ENCODE assay signal across 1 cellular context in the genomic region with DNA sequence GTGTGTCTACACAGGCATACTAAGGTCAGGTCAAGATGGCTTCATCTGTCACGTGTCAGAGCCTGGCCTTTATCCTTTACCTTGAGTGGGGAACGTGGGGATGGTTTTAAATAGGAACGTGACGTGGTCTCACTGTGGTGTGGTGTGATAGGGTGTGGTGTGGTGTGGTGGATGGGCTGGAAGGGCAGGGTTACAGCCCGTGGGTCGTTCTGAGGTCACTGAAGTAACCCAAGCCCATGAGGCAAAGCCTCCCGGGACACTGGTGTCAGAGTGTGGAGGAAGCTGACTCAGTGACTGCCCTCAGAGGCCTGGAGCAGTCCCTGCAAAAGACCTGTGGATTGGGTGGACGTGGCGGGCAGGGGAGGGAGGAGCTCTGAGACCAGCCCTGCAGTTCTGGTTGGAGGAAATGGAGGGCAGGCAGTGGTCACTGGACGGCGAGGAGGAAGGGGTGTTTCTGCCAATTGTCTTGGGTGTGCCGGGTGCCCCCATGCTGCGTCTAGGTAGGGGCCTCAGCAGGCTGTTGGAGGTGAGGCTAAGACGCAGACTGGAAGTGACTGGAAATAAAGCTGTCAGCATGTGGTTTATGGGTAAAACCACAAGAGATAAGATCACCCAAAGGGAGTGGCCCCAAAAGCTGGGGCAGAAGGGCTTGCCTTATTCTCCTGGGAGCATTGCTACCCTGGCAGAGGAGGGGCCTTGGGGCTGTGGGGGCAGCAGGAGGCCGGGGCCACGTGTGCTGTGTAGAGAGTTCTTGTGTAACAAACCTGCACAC.
A peak's percentile ranks its signal among the peaks of the same experiment; 100 is the strongest.
TF ChIP-seq lines count a peak whose summit lies in the region.

No MANE protein-coding gene starts in this region.

TF ChIP-seq in GM12878, 131 proteins besides CTCF, POLR2A, EP300 and RAD21 (continued from another document and continues in another):
- TF ChIP-seq, protein P1, sequence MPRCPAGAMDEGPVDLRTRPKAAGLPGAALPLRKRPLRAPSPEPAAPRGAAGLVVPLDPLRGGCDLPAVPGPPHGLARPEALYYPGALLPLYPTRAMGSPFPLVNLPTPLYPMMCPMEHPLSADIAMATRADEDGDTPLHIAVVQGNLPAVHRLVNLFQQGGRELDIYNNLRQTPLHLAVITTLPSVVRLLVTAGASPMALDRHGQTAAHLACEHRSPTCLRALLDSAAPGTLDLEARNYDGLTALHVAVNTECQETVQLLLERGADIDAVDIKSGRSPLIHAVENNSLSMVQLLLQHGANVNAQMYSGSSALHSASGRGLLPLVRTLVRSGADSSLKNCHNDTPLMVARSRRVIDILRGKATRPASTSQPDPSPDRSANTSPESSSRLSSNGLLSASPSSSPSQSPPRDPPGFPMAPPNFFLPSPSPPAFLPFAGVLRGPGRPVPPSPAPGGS (IDR thresholded peaks at IDR 0.05; ENCODE audit: borderline replicate concordance, insufficient read depth, low read depth, low read length, poor library complexity, severe bottlenecking), result peak; percentile 45
- TF ChIP-seq PAX5 (IDR thresholded peaks at IDR 0.05; ENCODE audit: borderline replicate concordance, low read depth, low read length) (peak; percentile 86), CREM (IDR thresholded peaks at IDR 0.05; ENCODE audit: low read depth) (peak; percentile 70), EZH2 (IDR thresholded peaks at IDR 0.05; ENCODE audit: borderline replicate concordance, control insufficient read depth, low read depth, low read length) (no peak), ATF7 (IDR thresholded peaks at IDR 0.05; ENCODE audit: low read depth) (peak; percentile 88), CBFB (IDR thresholded peaks at IDR 0.05; ENCODE audit: low read depth) (peak; percentile 92), JUNB (IDR thresholded peaks at IDR 0.05) (peak; percentile 33; the same call in 1 of the 2 replicates), LARP7 (IDR thresholded peaks at IDR 0.05) (no peak), IKZF1 (conservative IDR thresholded peaks at IDR 0.05) (peak; percentile 89), RCOR1 (conservative IDR thresholded peaks at IDR 0.05; ENCODE audit: low read depth, low read length) (peak; percentile 82; the same call in 1 of the 2 replicates), ZNF274 (IDR thresholded peaks at IDR 0.05; ENCODE audit: insufficient read depth, insufficient read length) (no peak), ETV6 (conservative IDR thresholded peaks at IDR 0.05 in 1 of 2, IDR thresholded peaks at IDR 0.05 in 1 of 2; ENCODE audit: borderline replicate concordance in 1 of 2, low read depth in 1 of 2) (0 out of 4 replicates have a peak, but pooled peaks of 1 of the 2 experiments have one; percentile 13), SREBF2 (IDR thresholded peaks at IDR 0.05; ENCODE audit: low read length) (no peak), ZNF24 (IDR thresholded peaks at IDR 0.05) (no peak), ESRRA (IDR thresholded peaks at IDR 0.05; ENCODE audit: low read length) (no peak), MEF2A (IDR thresholded peaks at IDR 0.05; ENCODE audit: insufficient read depth, low read depth, low read length) (0 out of 2 replicates have a peak, but pooled peaks have one; percentile 41), ZSCAN29 (IDR thresholded peaks at IDR 0.05) (0 out of 2 replicates have a peak, but pooled peaks have one; percentile 21), GABPA (IDR thresholded peaks at IDR 0.05; ENCODE audit: low read depth) (no peak), NFXL1 (IDR thresholded peaks at IDR 0.05; ENCODE audit: borderline replicate concordance) (no peak), SIX5 (IDR thresholded peaks at IDR 0.05; ENCODE audit: low read depth, low read length, severe bottlenecking) (no peak), TBL1XR1 (IDR thresholded peaks at IDR 0.05; ENCODE audit: low read depth, low read length) (peak; percentile 78; the same call in 1 of the 2 replicates), TCF12 (IDR thresholded peaks at IDR 0.05; ENCODE audit: low read depth, low read length) (peak; percentile 74; the same call in 1 of the 2 replicates), BMI1 (IDR thresholded peaks at IDR 0.05; ENCODE audit: borderline replicate concordance) (peak; percentile 23), ZBED1 (IDR thresholded peaks at IDR 0.05; ENCODE audit: borderline replicate concordance) (0 out of 2 replicates have a peak, but pooled peaks have one; percentile 76), SPI1 (IDR thresholded peaks at IDR 0.05; ENCODE audit: borderline replicate concordance, insufficient read depth, low read depth, low read length) (peak; percentile 11; the same call in 1 of the 2 replicates), YBX1 (IDR thresholded peaks at IDR 0.05) (no peak), KLF5 (IDR thresholded peaks at IDR 0.05; ENCODE audit: partially characterized antibody) (peak; percentile 74), HDAC2 (IDR thresholded peaks at IDR 0.05) (no peak), IKZF2 (IDR thresholded peaks at IDR 0.05) (peak; percentile 82 to 89), TCF7 (IDR thresholded peaks at IDR 0.05; ENCODE audit: borderline replicate concordance) (no peak), POU2F2 (IDR thresholded peaks at IDR 0.05; ENCODE audit: borderline replicate concordance, low read depth, low read length) (peak; percentile 58; the same call in 1 of the 3 replicates), BACH1 (IDR thresholded peaks at IDR 0.05; ENCODE audit: borderline replicate concordance) (no peak), YY1 (IDR thresholded peaks at IDR 0.05; ENCODE audit: low read depth, low read length) (peak; percentile 25; the same call in 1 of the 2 replicates), FOXK2 (IDR thresholded peaks at IDR 0.05) (peak; percentile 48; the same call in 1 of the 2 replicates), ZNF217 (IDR thresholded peaks at IDR 0.05) (no peak), ZNF207 (IDR thresholded peaks at IDR 0.05; ENCODE audit: borderline replicate concordance) (peak; percentile 56; the same call in 1 of the 2 replicates), CREB1 (IDR thresholded peaks at IDR 0.05; ENCODE audit: low read depth) (0 out of 2 replicates have a peak, but pooled peaks have one; percentile 19), BCL11A (IDR thresholded peaks at IDR 0.05; ENCODE audit: low read depth, low read length) (peak; percentile 70; the same call in 1 of the 2 replicates)
- TF ChIP-seq, protein P2, sequence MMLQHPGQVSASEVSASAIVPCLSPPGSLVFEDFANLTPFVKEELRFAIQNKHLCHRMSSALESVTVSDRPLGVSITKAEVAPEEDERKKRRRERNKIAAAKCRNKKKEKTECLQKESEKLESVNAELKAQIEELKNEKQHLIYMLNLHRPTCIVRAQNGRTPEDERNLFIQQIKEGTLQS (IDR thresholded peaks at IDR 0.05; ENCODE audit: borderline replicate concordance, extremely low read depth, low read depth, low read length), result no peak
- TF ChIP-seq, protein P3, sequence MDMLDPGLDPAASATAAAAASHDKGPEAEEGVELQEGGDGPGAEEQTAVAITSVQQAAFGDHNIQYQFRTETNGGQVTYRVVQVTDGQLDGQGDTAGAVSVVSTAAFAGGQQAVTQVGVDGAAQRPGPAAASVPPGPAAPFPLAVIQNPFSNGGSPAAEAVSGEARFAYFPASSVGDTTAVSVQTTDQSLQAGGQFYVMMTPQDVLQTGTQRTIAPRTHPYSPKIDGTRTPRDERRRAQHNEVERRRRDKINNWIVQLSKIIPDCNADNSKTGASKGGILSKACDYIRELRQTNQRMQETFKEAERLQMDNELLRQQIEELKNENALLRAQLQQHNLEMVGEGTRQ (IDR thresholded peaks at IDR 0.05; ENCODE audit: borderline replicate concordance, low read depth, low read length), result peak; percentile 42
- TF ChIP-seq, protein P4, sequence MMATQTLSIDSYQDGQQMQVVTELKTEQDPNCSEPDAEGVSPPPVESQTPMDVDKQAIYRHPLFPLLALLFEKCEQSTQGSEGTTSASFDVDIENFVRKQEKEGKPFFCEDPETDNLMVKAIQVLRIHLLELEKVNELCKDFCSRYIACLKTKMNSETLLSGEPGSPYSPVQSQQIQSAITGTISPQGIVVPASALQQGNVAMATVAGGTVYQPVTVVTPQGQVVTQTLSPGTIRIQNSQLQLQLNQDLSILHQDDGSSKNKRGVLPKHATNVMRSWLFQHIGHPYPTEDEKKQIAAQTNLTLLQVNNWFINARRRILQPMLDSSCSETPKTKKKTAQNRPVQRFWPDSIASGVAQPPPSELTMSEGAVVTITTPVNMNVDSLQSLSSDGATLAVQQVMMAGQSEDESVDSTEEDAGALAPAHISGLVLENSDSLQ (IDR thresholded peaks at IDR 0.05), result peak; percentile 59; the same call in 1 of the 2 replicates
- TF ChIP-seq, protein P5, sequence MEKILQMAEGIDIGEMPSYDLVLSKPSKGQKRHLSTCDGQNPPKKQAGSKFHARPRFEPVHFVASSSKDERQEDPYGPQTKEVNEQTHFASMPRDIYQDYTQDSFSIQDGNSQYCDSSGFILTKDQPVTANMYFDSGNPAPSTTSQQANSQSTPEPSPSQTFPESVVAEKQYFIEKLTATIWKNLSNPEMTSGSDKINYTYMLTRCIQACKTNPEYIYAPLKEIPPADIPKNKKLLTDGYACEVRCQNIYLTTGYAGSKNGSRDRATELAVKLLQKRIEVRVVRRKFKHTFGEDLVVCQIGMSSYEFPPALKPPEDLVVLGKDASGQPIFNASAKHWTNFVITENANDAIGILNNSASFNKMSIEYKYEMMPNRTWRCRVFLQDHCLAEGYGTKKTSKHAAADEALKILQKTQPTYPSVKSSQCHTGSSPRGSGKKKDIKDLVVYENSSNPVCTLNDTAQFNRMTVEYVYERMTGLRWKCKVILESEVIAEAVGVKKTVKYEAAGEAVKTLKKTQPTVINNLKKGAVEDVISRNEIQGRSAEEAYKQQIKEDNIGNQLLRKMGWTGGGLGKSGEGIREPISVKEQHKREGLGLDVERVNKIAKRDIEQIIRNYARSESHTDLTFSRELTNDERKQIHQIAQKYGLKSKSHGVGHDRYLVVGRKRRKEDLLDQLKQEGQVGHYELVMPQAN (conservative IDR thresholded peaks at IDR 0.05), result no peak
- TF ChIP-seq, protein P6, sequence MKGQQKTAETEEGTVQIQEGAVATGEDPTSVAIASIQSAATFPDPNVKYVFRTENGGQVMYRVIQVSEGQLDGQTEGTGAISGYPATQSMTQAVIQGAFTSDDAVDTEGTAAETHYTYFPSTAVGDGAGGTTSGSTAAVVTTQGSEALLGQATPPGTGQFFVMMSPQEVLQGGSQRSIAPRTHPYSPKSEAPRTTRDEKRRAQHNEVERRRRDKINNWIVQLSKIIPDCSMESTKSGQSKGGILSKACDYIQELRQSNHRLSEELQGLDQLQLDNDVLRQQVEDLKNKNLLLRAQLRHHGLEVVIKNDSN (IDR thresholded peaks at IDR 0.05; ENCODE audit: borderline replicate concordance, extremely low read length, insufficient read depth, low read depth, low read length), result peak; percentile 20
- TF ChIP-seq, protein P7, sequence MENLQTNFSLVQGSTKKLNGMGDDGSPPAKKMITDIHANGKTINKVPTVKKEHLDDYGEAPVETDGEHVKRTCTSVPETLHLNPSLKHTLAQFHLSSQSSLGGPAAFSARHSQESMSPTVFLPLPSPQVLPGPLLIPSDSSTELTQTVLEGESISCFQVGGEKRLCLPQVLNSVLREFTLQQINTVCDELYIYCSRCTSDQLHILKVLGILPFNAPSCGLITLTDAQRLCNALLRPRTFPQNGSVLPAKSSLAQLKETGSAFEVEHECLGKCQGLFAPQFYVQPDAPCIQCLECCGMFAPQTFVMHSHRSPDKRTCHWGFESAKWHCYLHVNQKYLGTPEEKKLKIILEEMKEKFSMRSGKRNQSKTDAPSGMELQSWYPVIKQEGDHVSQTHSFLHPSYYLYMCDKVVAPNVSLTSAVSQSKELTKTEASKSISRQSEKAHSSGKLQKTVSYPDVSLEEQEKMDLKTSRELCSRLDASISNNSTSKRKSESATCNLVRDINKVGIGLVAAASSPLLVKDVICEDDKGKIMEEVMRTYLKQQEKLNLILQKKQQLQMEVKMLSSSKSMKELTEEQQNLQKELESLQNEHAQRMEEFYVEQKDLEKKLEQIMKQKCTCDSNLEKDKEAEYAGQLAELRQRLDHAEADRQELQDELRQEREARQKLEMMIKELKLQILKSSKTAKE (IDR thresholded peaks at IDR 0.05; ENCODE audit: low read depth, poor library complexity, severe bottlenecking), result peak; percentile 91
- TF ChIP-seq, protein P8, sequence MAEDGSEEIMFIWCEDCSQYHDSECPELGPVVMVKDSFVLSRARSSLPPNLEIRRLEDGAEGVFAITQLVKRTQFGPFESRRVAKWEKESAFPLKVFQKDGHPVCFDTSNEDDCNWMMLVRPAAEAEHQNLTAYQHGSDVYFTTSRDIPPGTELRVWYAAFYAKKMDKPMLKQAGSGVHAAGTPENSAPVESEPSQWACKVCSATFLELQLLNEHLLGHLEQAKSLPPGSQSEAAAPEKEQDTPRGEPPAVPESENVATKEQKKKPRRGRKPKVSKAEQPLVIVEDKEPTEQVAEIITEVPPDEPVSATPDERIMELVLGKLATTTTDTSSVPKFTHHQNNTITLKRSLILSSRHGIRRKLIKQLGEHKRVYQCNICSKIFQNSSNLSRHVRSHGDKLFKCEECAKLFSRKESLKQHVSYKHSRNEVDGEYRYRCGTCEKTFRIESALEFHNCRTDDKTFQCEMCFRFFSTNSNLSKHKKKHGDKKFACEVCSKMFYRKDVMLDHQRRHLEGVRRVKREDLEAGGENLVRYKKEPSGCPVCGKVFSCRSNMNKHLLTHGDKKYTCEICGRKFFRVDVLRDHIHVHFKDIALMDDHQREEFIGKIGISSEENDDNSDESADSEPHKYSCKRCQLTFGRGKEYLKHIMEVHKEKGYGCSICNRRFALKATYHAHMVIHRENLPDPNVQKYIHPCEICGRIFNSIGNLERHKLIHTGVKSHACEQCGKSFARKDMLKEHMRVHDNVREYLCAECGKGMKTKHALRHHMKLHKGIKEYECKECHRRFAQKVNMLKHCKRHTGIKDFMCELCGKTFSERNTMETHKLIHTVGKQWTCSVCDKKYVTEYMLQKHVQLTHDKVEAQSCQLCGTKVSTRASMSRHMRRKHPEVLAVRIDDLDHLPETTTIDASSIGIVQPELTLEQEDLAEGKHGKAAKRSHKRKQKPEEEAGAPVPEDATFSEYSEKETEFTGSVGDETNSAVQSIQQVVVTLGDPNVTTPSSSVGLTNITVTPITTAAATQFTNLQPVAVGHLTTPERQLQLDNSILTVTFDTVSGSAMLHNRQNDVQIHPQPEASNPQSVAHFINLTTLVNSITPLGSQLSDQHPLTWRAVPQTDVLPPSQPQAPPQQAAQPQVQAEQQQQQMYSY (CRISPR knock-in tag; IDR thresholded peaks at IDR 0.05), result no peak
- TF ChIP-seq, protein P9, sequence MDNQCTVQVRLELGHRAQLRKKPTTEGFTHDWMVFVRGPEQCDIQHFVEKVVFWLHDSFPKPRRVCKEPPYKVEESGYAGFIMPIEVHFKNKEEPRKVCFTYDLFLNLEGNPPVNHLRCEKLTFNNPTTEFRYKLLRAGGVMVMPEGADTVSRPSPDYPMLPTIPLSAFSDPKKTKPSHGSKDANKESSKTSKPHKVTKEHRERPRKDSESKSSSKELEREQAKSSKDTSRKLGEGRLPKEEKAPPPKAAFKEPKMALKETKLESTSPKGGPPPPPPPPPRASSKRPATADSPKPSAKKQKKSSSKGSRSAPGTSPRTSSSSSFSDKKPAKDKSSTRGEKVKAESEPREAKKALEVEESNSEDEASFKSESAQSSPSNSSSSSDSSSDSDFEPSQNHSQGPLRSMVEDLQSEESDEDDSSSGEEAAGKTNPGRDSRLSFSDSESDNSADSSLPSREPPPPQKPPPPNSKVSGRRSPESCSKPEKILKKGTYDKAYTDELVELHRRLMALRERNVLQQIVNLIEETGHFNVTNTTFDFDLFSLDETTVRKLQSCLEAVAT (IDR thresholded peaks at IDR 0.05), result peak; percentile 98
- TF ChIP-seq, protein P10, sequence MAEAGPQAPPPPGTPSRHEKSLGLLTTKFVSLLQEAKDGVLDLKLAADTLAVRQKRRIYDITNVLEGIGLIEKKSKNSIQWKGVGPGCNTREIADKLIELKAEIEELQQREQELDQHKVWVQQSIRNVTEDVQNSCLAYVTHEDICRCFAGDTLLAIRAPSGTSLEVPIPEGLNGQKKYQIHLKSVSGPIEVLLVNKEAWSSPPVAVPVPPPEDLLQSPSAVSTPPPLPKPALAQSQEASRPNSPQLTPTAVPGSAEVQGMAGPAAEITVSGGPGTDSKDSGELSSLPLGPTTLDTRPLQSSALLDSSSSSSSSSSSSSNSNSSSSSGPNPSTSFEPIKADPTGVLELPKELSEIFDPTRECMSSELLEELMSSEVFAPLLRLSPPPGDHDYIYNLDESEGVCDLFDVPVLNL (IDR thresholded peaks at IDR 0.05; ENCODE audit: low read depth, low read length), result no peak
